Comparison of ENCODE assay signal across 23 cellular contexts in genomic region chr1:204046346-204046745, GRCh38. TPM values are rescaled to one million over a fixed set of nuclear protein-coding genes. Genes with fewer than 3 reads are reported as not detected.
A peak's percentile ranks its signal among the peaks of the same experiment; 100 is the strongest.
DNase-seq lines count a peak whose midpoint lies in the region; ATAC-seq and TF ChIP-seq lines count a peak whose summit lies in the region.
"Had no signal": no experiment of that assay in that cellular context is flagged by ENCODE, and none has a peak within 500 bp of the region (broad histone marks: within the 10 kb centered on the region; RNA-seq: fewer than 3 reads in every experiment).

No MANE protein-coding gene starts in this region.

- DNase-seq in Ammon's horn (ENCODE audit: low spot score): peak; percentile 27
- DNase-seq in NCI-H446 (lab: John Stamatoyannopoulos, UW): peak; percentile 60 to 87
- DNase-seq in neural crest cell (ENCODE audit: low read depth, low spot score): no peak
- no peak for DNase-seq in NCI-H510A (lab: John Stamatoyannopoulos, UW)
- DNase-seq in activated CD4-positive, CD25-positive, alpha-beta regulatory T cell (lab: John Stamatoyannopoulos, UW): no peak
- DNase-seq: AML-193, DMS79, H9, HFFc6, MM.1S, NCI-H1048, NCI-H1417 treated with DMSO at 0.1 percent for 48 hours, NCI-H187, NCI-H510A treated with DMSO at 0.1 percent for 48 hours, NCI-H748 treated with DMSO at 0.1 percent for 48 hours, SJCRH30, T-cell had no signal

- H3K27me3 Mint-ChIP-seq in brain: peaks cover 4% of the 10 kb centered on the region
- no peaks in the 10 kb centered on the region for H3K27me3 Mint-ChIP-seq in neural crest cell (ENCODE audit: low read depth)

- H3K36me3 Mint-ChIP-seq in brain: no peaks in the 10 kb centered on the region
- H3K36me3 Mint-ChIP-seq in neural crest cell (ENCODE audit: low read depth): no peaks in the 10 kb centered on the region
- H3K36me3 Mint-ChIP-seq: T-cell had no signal

- H3K4me1 Mint-ChIP-seq in brain: peaks cover 11% of the 10 kb centered on the region
- peaks cover 12% of the 10 kb centered on the region for H3K4me1 Mint-ChIP-seq in neural crest cell
- H3K4me1 Mint-ChIP-seq: T-cell had no signal

- peak overlapping the region in 4 of 5 experiments; percentile 16 to 92 (median 63) for H3K27ac Mint-ChIP-seq in brain
- peak overlapping the region; percentile 30 for H3K27ac Mint-ChIP-seq in neural crest cell (ENCODE audit: unreplicated experiment)
- H3K27ac Mint-ChIP-seq: HFFc6, T-cell had no signal

- no peak for ATAC-seq in GM21390 (IDR thresholded peaks at IDR 0.05; ENCODE audit: unreplicated experiment)
- no peak for ATAC-seq in GM19395 (IDR thresholded peaks at IDR 0.05; ENCODE audit: unreplicated experiment)
- ATAC-seq: HepG2, K562, Panc1, T-cell had no signal

- TF ChIP-seq CTCF in brain (conservative IDR thresholded peaks at IDR 0.05) (no peak), neural crest cell (conservative IDR thresholded peaks at IDR 0.05) (no peak)

- H3K9me3 Mint-ChIP-seq in brain (peaks cover 0 to 6% (median 0%) of the 10 kb centered on the region in 5 experiments), neural crest cell (no peaks in the 10 kb centered on the region)
- H3K9me3 Mint-ChIP-seq: HFFc6, T-cell had no signal

- H3K4me3 Mint-ChIP-seq in brain: no peak overlapping the region
- no peak overlapping the region for H3K4me3 Mint-ChIP-seq in neural crest cell
- H3K4me3 Mint-ChIP-seq: H9, HFFc6, T-cell had no signal

RNA-seq across cellular contexts. Expression of gene SOX13, which starts 26.6 kb away (rescaled TPM):
- 70.2 TPM for polyA plus RNA-seq in brain (ENCODE audit: insufficient read depth, low read depth, low replicate concordance)
- total RNA-seq in neural crest cell: 60.9 and 64.4 TPM in 2 replicates

Comparison
In these comparisons a context has a peak if more than half of its experiments do, and no peak if none do; other contexts are left out.
1. DNase-seq: peak in Ammon's horn (single experiment) and NCI-H446 (2 of 2); none in neural crest cell (single experiment), NCI-H510A (single experiment) and activated CD4-positive, CD25-positive, alpha-beta regulatory T cell (0 of 4).